21 cellular contexts compared by ENCODE assay signal in genomic region chr14:30580616-30581282, GRCh38. TPM values are rescaled to one million over a fixed set of nuclear protein-coding genes. Genes with fewer than 3 reads are reported as not detected.
DNase-seq lines count a peak whose midpoint lies in the region; ATAC-seq, FAIRE-seq and TF ChIP-seq lines count a peak whose summit lies in the region.
"Had no signal": no experiment of that assay in that cellular context is flagged by ENCODE, and none has a peak within 500 bp of the region (broad histone marks: within the 10 kb centered on the region; RNA-seq: fewer than 3 reads in every experiment).

No MANE protein-coding gene starts in this region.

- peaks cover 12% of the 10 kb centered on the region for H3K4me1 ChIP-seq in mucosa of descending colon (ENCODE audit: low read depth)
- H3K4me1 ChIP-seq in right atrium auricular region: no peaks in the 10 kb centered on the region
- H3K4me1 ChIP-seq: Caco-2 had no signal

- H3K27me3 ChIP-seq in right atrium auricular region: no peaks in the 10 kb centered on the region
- H3K27me3 ChIP-seq: MG63 had no signal

- no peaks in the 10 kb centered on the region for H3K36me3 ChIP-seq in mucosa of descending colon (ENCODE audit: low read depth)
- H3K36me3 ChIP-seq in right atrium auricular region: no peaks in the 10 kb centered on the region

- TF ChIP-seq CTCF in mucosa of descending colon (IDR thresholded peaks at IDR 0.05): no peak
- TF ChIP-seq CTCF in right atrium auricular region (IDR thresholded peaks at IDR 0.05): no peak

- H3K9me3 ChIP-seq in mucosa of descending colon (no peaks in the 10 kb centered on the region), right atrium auricular region (peaks cover 0 to 8% of the 10 kb centered on the region in 2 donors)
- H3K9me3 ChIP-seq: MG63 had no signal

- no peak overlapping the region for H3K27ac ChIP-seq in right atrium auricular region

- no peak for ATAC-seq in mucosa of descending colon

- H3K4me3 ChIP-seq in mucosa of descending colon (no peak overlapping the region), right atrium auricular region (no peak overlapping the region)
- H3K4me3 ChIP-seq: MG63 had no signal

- DNase-seq in HTR-8/SVneo (ENCODE audit: insufficient read length, low spot score): no peak
- peak; percentile 7 for DNase-seq in cerebellum (ENCODE audit: low spot score)
- DNase-seq in myocyte (ENCODE audit: low read depth): peak; percentile 6
- DNase-seq in mucosa of descending colon: no peak
- no peak for DNase-seq in ecto neural progenitor cell (ENCODE audit: low spot score)
- DNase-seq in right atrium auricular region (ENCODE audit: low spot score): no peak
- no peak for DNase-seq in nucleus accumbens (lab: John Stamatoyannopoulos, UW)
- DNase-seq: 8988T; Caco-2; CD4-positive, alpha-beta T cell; MG63; NCI-H1048; NCI-H1436; NCI-H1930; NCI-H226; NCI-H524; NCI-H82; RPMI8226; SHP77 treated with DMSO at 0.1 percent for 48 hours had no signal

- FAIRE-seq in A204.1 (lab: Jason Lieb, UNC) (peak; percentile 52), HTR-8/SVneo (lab: Jason Lieb, UNC) (peak; percentile 51)
- FAIRE-seq: H54 had no signal

- intact Hi-C loops in mucosa of descending colon (cut with DNase I, micrococcal nuclease): no loop called here

RNA-seq across cellular contexts. Expression of gene G2E3, which starts 21.8 kb away (rescaled TPM):
- total RNA-seq in cerebellum: 47.9 TPM
- 12.3 and 13.2 TPM in 2 replicates for total RNA-seq in myocyte
- 3.4 TPM for polyA plus RNA-seq in myocyte (2012)
- total RNA-seq in mucosa of descending colon: 10 to 100 TPM; 14.9 to 16.3 (median 15.1) TPM
- 1 to 10 TPM; 4.2 to 4.5 TPM for total RNA-seq in right atrium auricular region

RNA-seq across cellular contexts. Expression of gene SCFD1, which starts 41.4 kb away (rescaled TPM):
- total RNA-seq in cerebellum (147 TPM), myocyte (67.3 and 75.3 TPM in 2 replicates), mucosa of descending colon (10 to 100 TPM; 55.4 to 79.3 (median 56.5) TPM), right atrium auricular region (10 to 100 TPM; 20.5 to 28.6 TPM)
- polyA plus RNA-seq in myocyte (2012): 36.9 TPM

Comparison
In these comparisons a context has a peak if more than half of its experiments do, and no peak if none do; other contexts are left out.
1. DNase-seq: peak in cerebellum (single experiment) and myocyte (single experiment); none in HTR-8/SVneo (single experiment), mucosa of descending colon (0 of 3), ecto neural progenitor cell (single experiment), right atrium auricular region (single experiment) and nucleus accumbens (0 of 56).